Comparison of ENCODE assay signal across 17 cellular contexts in genomic region chr12:113112043-113112899, GRCh38. TPM values are rescaled to one million over a fixed set of nuclear protein-coding genes. Genes with fewer than 3 reads are reported as not detected.
DNase-seq lines count a peak whose midpoint lies in the region; ATAC-seq and TF ChIP-seq lines count a peak whose summit lies in the region.
"Had no signal": no experiment of that assay in that cellular context is flagged by ENCODE, and none has a peak within 500 bp of the region (broad histone marks: within the 10 kb centered on the region; RNA-seq: fewer than 3 reads in every experiment).

No MANE protein-coding gene starts in this region.

- H2BK5ac ChIP-seq in mesendoderm (ENCODE audit: low read length): no peak overlapping the region

- H3K9me3 ChIP-seq in RWPE2 (ENCODE audit: severe bottlenecking) (no peaks in the 10 kb centered on the region), neural progenitor cell (ENCODE audit: low read depth) (no peaks in the 10 kb centered on the region)
- H3K9me3 ChIP-seq: BLaER1 treated with 17β-estradiol and CSF1 and Interleukin-3, amounts not matched to agents 10 nM and 100 nM had no signal

- DNase-seq in ELR (ENCODE audit: low read depth): peak; percentile 29
- peak; percentile 58 for DNase-seq in RWPE2 (ENCODE audit: low spot score)
- DNase-seq in dorsolateral prefrontal cortex: no peak
- DNase-seq in neural progenitor cell (ENCODE audit: low spot score): no peak
- no peak for DNase-seq in ecto neural progenitor cell (ENCODE audit: low spot score)
- no peak for DNase-seq in mesendoderm
- DNase-seq in NCI-H1417 treated with DMSO at 0.1 percent for 48 hours (lab: John Stamatoyannopoulos, UW): no peak
- DNase-seq: ACHN; Calu3; CD4-positive, CD25-positive, alpha-beta regulatory T cell; DMS 273 treated with DMSO at 0.1 percent for 48 hours; GOT3 had no signal

- H3K18ac ChIP-seq in mesendoderm (ENCODE audit: low read length): no peak overlapping the region

- ATAC-seq in RWPE2 (ENCODE audit: low read depth) (no peak), HG03095 (IDR thresholded peaks at IDR 0.05; ENCODE audit: unreplicated experiment) (no peak)
- ATAC-seq: HCT116 had no signal

- H3K36me3 Mint-ChIP-seq in neural progenitor cell: no peaks in the 10 kb centered on the region
- H3K36me3 Mint-ChIP-seq: CD4-positive, CD25-positive, alpha-beta regulatory T cell had no signal

- H3K79me2 ChIP-seq in neural progenitor cell (ENCODE audit: low read depth) (no peaks in the 10 kb centered on the region), mesendoderm (ENCODE audit: control insufficient read depth, insufficient read depth, low read length) (no peaks in the 10 kb centered on the region)

- H3K4me3 ChIP-seq in RWPE2 (ENCODE audit: severe bottlenecking) (no peak overlapping the region), dorsolateral prefrontal cortex (no peak overlapping the region), neural progenitor cell (no peak overlapping the region), mesendoderm (ENCODE audit: low read length) (no peak overlapping the region)
- H3K4me3 ChIP-seq: BLaER1 treated with 17β-estradiol and CSF1 and Interleukin-3, amounts not matched to agents 10 nM and 100 nM had no signal

- H3K23ac ChIP-seq in mesendoderm (ENCODE audit: low read length): no peak overlapping the region

- H3K36me3 ChIP-seq in RWPE2 (ENCODE audit: low read depth) (no peaks in the 10 kb centered on the region), neural progenitor cell (no peaks in the 10 kb centered on the region), mesendoderm (ENCODE audit: control insufficient read depth, insufficient read depth, low read length) (no peaks in the 10 kb centered on the region)

- H4K5ac ChIP-seq in mesendoderm (ENCODE audit: low read length): no peak overlapping the region

- intact Hi-C loops in dorsolateral prefrontal cortex (cut with DNase I): no loop called here

- peaks cover 9% of the 10 kb centered on the region for H3K4me1 Mint-ChIP-seq in neural progenitor cell

- no peak overlapping the region for H3K4ac ChIP-seq in mesendoderm (ENCODE audit: low read depth, low read length)

- no peak overlapping the region for H3K56ac ChIP-seq in mesendoderm (ENCODE audit: low read length)

- no peak overlapping the region for H3K4me2 ChIP-seq in neural progenitor cell
- no peak overlapping the region for H3K4me2 ChIP-seq in mesendoderm (ENCODE audit: low read length)
- H3K4me2 ChIP-seq: BLaER1 treated with 17β-estradiol and CSF1 and Interleukin-3, amounts not matched to agents 10 nM and 100 nM had no signal

- H3K27ac ChIP-seq in RWPE2 (ENCODE audit: poor library complexity, severe bottlenecking): no peak overlapping the region
- peak overlapping the region in 36 of 59 donors; percentile 9 to 83 (median 55) for H3K27ac ChIP-seq in dorsolateral prefrontal cortex
- no peak overlapping the region for H3K27ac ChIP-seq in neural progenitor cell
- H3K27ac ChIP-seq in mesendoderm (ENCODE audit: low read depth, low read length): no peak overlapping the region
- H3K27ac ChIP-seq: BLaER1 treated with 17β-estradiol and CSF1 and Interleukin-3, amounts not matched to agents 10 nM and 100 nM had no signal

- H4K8ac ChIP-seq in mesendoderm (ENCODE audit: low read depth, low read length): no peak overlapping the region

- H3K27me3 ChIP-seq in RWPE2 (ENCODE audit: insufficient read depth, poor library complexity, severe bottlenecking) (no peaks in the 10 kb centered on the region), dorsolateral prefrontal cortex (no peaks in the 10 kb centered on the region), neural progenitor cell (no peaks in the 10 kb centered on the region), mesendoderm (ENCODE audit: insufficient read depth, low read length, poor library complexity) (no peaks in the 10 kb centered on the region)
- H3K27me3 ChIP-seq: BLaER1 treated with 17β-estradiol and CSF1 and Interleukin-3, amounts not matched to agents 10 nM and 100 nM had no signal

- no peaks in the 10 kb centered on the region for H3K79me1 ChIP-seq in mesendoderm (ENCODE audit: low read length)

- H3K9me3 Mint-ChIP-seq in neural progenitor cell: no peaks in the 10 kb centered on the region

- H4K20me1 ChIP-seq in neural progenitor cell (ENCODE audit: low read depth): no peaks in the 10 kb centered on the region

- no peaks in the 10 kb centered on the region for H3K4me1 ChIP-seq in RWPE2 (ENCODE audit: insufficient read depth, poor library complexity, severe bottlenecking)
- no peaks in the 10 kb centered on the region for H3K4me1 ChIP-seq in neural progenitor cell
- H3K4me1 ChIP-seq in mesendoderm (ENCODE audit: control insufficient read depth, low read depth, low read length): peaks cover 3% of the 10 kb centered on the region

- no peak overlapping the region for H2BK120ac ChIP-seq in mesendoderm (ENCODE audit: low read depth, low read length)

- H3K4me3 Mint-ChIP-seq in neural progenitor cell: no peak overlapping the region

- no peak overlapping the region for H2AK5ac ChIP-seq in mesendoderm (ENCODE audit: low read length)

- TF ChIP-seq CTCF in RWPE2 (IDR thresholded peaks at IDR 0.05; ENCODE audit: poor library complexity, severe bottlenecking) (no peak), dorsolateral prefrontal cortex (IDR thresholded peaks at IDR 0.05 in 54 of 56, conservative IDR thresholded peaks at IDR 0.05 in 2 of 56; ENCODE audit: low read depth in 1 of 56, partially characterized antibody in 56 of 56) (no peak), neural progenitor cell (IDR thresholded peaks at IDR 0.05) (no peak)

- no CpG with 5 or more reads among the region's 39 CpGs for WGBS in mesendoderm (ENCODE audit: extremely low coverage, insufficient coverage, low lambda C conversion rate)

- no peak overlapping the region for H2AFZ ChIP-seq in neural progenitor cell (replicated peaks)

- H2BK15ac ChIP-seq in mesendoderm (replicated peaks; ENCODE audit: low read depth): no peak overlapping the region

- H3K27me3 Mint-ChIP-seq in neural progenitor cell (ENCODE audit: insufficient read depth, low read depth): peaks cover 19% of the 10 kb centered on the region
- H3K27me3 Mint-ChIP-seq: CD4-positive, CD25-positive, alpha-beta regulatory T cell had no signal

- H3K27ac Mint-ChIP-seq in neural progenitor cell: peak overlapping the region; percentile 57
- H3K27ac Mint-ChIP-seq: CD4-positive, CD25-positive, alpha-beta regulatory T cell had no signal

- H3F3A ChIP-seq in neural progenitor cell (ENCODE audit: low read depth): no peaks in the 10 kb centered on the region

- H3K9ac ChIP-seq in neural progenitor cell (no peak overlapping the region), mesendoderm (ENCODE audit: low read length) (no peak overlapping the region)
- H3K9ac ChIP-seq: BLaER1 treated with 17β-estradiol and CSF1 and Interleukin-3, amounts not matched to agents 10 nM and 100 nM had no signal

RNA-seq across cellular contexts. Expression of gene RASAL1, which starts 23.3 kb away (rescaled TPM):
- 10 to 100 TPM; 17.0 to 95.6 (median 38.8) TPM for total RNA-seq in dorsolateral prefrontal cortex
- 0.50 and 1.4 TPM in 2 replicates for total RNA-seq in neural progenitor cell (ENCODE audit: low replicate concordance)
- polyA plus RNA-seq in mesendoderm (2013, experiment 1 of 2): 1.3 TPM
- 1.2 TPM for polyA plus RNA-seq in mesendoderm (2013, experiment 2 of 2)
- total RNA-seq: A172; CD4-positive, CD25-positive, alpha-beta regulatory T cell had no signal

RNA-seq across cellular contexts. Expression of gene CFAP73, which starts 37.3 kb away (rescaled TPM):
- total RNA-seq in dorsolateral prefrontal cortex: 1 to 10 TPM in 28 of 120 experiments, under 1 TPM in 66, not detected in 26; 0.31 to 3.5 (median 0.80) TPM
- total RNA-seq in neural progenitor cell (ENCODE audit: low replicate concordance): 0.19 TPM in 1 of 2 replicates, not detected in the other
- polyA plus RNA-seq in mesendoderm (2013, experiment 1 of 2): 0.03 TPM
- not detected for polyA plus RNA-seq in mesendoderm (2013, experiment 2 of 2)
- total RNA-seq: Daoy had no signal
- polyA plus RNA-seq: CD4-positive, CD25-positive, alpha-beta regulatory T cell had no signal

RNA-seq across cellular contexts. Expression of gene DTX1, which starts 55.7 kb away (rescaled TPM):
- 100 to 1,000 TPM in 1 of 120 experiments, 10 to 100 TPM in 119; 24.5 to 108 (median 51.0) TPM for total RNA-seq in dorsolateral prefrontal cortex
- total RNA-seq in neural progenitor cell (ENCODE audit: low replicate concordance): 0.49 and 5.2 TPM in 2 replicates
- 1.9 TPM for polyA plus RNA-seq in mesendoderm (2013, experiment 1 of 2)
- 1.7 TPM for polyA plus RNA-seq in mesendoderm (2013, experiment 2 of 2)
- total RNA-seq: Calu3 had no signal

Comparison
In these comparisons a context has a peak if more than half of its experiments do, and no peak if none do; other contexts are left out.
1. DNase-seq: peak in ELR (single experiment) and RWPE2 (single experiment); none in dorsolateral prefrontal cortex (0 of 10), neural progenitor cell (single experiment), ecto neural progenitor cell (single experiment), mesendoderm (single experiment) and NCI-H1417 treated with DMSO at 0.1 percent for 48 hours (single experiment).
2. H3K27ac ChIP-seq: peak in dorsolateral prefrontal cortex (36 of 59); none in RWPE2 (single experiment), neural progenitor cell (single experiment) and mesendoderm (single experiment).